20 cellular contexts compared by ENCODE assay signal in genomic region chr9:117096138-117096537, GRCh38.
DNase-seq lines count a peak whose midpoint lies in the region; ATAC-seq and TF ChIP-seq lines count a peak whose summit lies in the region.
"Had no signal": no experiment of that assay in that cellular context is flagged by ENCODE, and none has a peak within 500 bp of the region (broad histone marks: within the 10 kb centered on the region; RNA-seq: fewer than 3 reads in every experiment).

No MANE protein-coding gene starts in this region.

- H3K27ac ChIP-seq in IMR-90 (ENCODE audit: insufficient read depth, low read length) (no peak overlapping the region), mesendoderm (ENCODE audit: low read depth, low read length) (no peak overlapping the region), left ventricle myocardium inferior (replicated peaks) (no peak overlapping the region)
- H3K27ac ChIP-seq: 22Rv1; BLaER1 treated with 17β-estradiol and CSF1 and Interleukin-3, amounts not matched to agents 10 nM and 100 nM had no signal

- H3K9me1 ChIP-seq in IMR-90 (ENCODE audit: insufficient read depth, low read length) = no peaks in the 10 kb centered on the region

- H3K4me2 ChIP-seq in IMR-90 (ENCODE audit: low read depth, low read length) (no peak overlapping the region), mesendoderm (ENCODE audit: low read length) (no peak overlapping the region)
- H3K4me2 ChIP-seq: BLaER1 treated with 17β-estradiol and CSF1 and Interleukin-3, amounts not matched to agents 10 nM and 100 nM had no signal

- dilution Hi-C loops in IMR-90 (cut with HindIII; ENCODE audit: low sequenced_read_pairs, unreplicated experiment) = no loop called here

- no TSS peak for BruUV-seq in IMR-90 (replicated peaks; lab: Mats Ljungman, UMichigan)

- TF ChIP-seq CTCF in IMR-90 (conservative IDR thresholded peaks at IDR 0.05; ENCODE audit: low read depth, low read length) = no peak
- TF ChIP-seq CTCF in left ventricle myocardium inferior (IDR thresholded peaks at IDR 0.05; ENCODE audit: borderline replicate concordance) = no peak

- intact Hi-C loops in IMR-90 (cut with micrococcal nuclease) = no loop called here
- intact Hi-C loops in left ventricle myocardium inferior (cut with micrococcal nuclease) = no loop called here

- H3K56ac ChIP-seq in IMR-90 (ENCODE audit: extremely low read depth, insufficient read depth, low read length) = no peak overlapping the region
- no peak overlapping the region for H3K56ac ChIP-seq in mesendoderm (ENCODE audit: low read length)

- no CpG with 5 or more reads among the region's 1 CpG for WGBS in IMR-90 (ENCODE audit: extremely low coverage in 2 of 2, insufficient read length in 1 of 2), 2 experiments
- no CpG with 5 or more reads among the region's 1 CpG for WGBS in mesendoderm (ENCODE audit: extremely low coverage, insufficient coverage, low lambda C conversion rate)

- no peak overlapping the region for H2BK120ac ChIP-seq in IMR-90 (ENCODE audit: low read depth, low read length)
- no peak overlapping the region for H2BK120ac ChIP-seq in mesendoderm (ENCODE audit: low read depth, low read length)

- H2AFZ ChIP-seq in IMR-90 (replicated peaks; ENCODE audit: low read length, poor library complexity) = no peak overlapping the region

- no peak overlapping the region for H2BK20ac ChIP-seq in IMR-90 (ENCODE audit: low read depth, low read length)

- in situ Hi-C loops in IMR-90 (cut with MboI; ENCODE audit: low sequenced_read_pairs) = no loop called here
- in situ Hi-C loops in G401 (cut with HindIII; ENCODE audit: low sequenced_read_pairs) = no loop called here

- no peak for ATAC-seq in IMR-90 (ENCODE audit: low read depth)

- peaks cover 2% of the 10 kb centered on the region; the same call in 1 of the 2 replicates for H3K4me1 ChIP-seq in IMR-90 (ENCODE audit: control insufficient read depth, insufficient read depth, low read length)
- H3K4me1 ChIP-seq in mesendoderm (ENCODE audit: control insufficient read depth, low read depth, low read length) = peaks cover 15% of the 10 kb centered on the region
- no peaks in the 10 kb centered on the region for H3K4me1 ChIP-seq in left ventricle myocardium inferior
- H3K4me1 ChIP-seq: BLaER1 treated with 17β-estradiol and CSF1 and Interleukin-3, amounts not matched to agents 10 nM and 100 nM had no signal

- TF ChIP-seq POLR2A in IMR-90 (IDR thresholded peaks at IDR 0.05; ENCODE audit: low read depth, low read length) = no peak

- H4K8ac ChIP-seq in IMR-90 (ENCODE audit: low read depth in 2 of 2, low read length in 2 of 2) (no peak overlapping the region), mesendoderm (ENCODE audit: low read depth, low read length) (no peak overlapping the region)

- no peak overlapping the region for H4K91ac ChIP-seq in IMR-90 (ENCODE audit: insufficient read depth, low read depth, low read length)

- H3K23ac ChIP-seq in IMR-90 (ENCODE audit: low read depth, low read length) (no peak overlapping the region), mesendoderm (ENCODE audit: low read length) (no peak overlapping the region)

- H3K18ac ChIP-seq in IMR-90 (ENCODE audit: low read depth, low read length) (no peak overlapping the region), mesendoderm (ENCODE audit: low read length) (peak overlapping the region; percentile 32)

- H3K4ac ChIP-seq in IMR-90 (ENCODE audit: low read depth, low read length) (no peak overlapping the region), mesendoderm (ENCODE audit: low read depth, low read length) (no peak overlapping the region)

- H2BK5ac ChIP-seq in IMR-90 (ENCODE audit: low read depth, low read length, poor library complexity, severe bottlenecking) (no peak overlapping the region), mesendoderm (ENCODE audit: low read length) (no peak overlapping the region)

- no peaks in the 10 kb centered on the region for H3K36me3 ChIP-seq in IMR-90 (ENCODE audit: control insufficient read depth, insufficient read depth, low read length)
- no peaks in the 10 kb centered on the region for H3K36me3 ChIP-seq in mesendoderm (ENCODE audit: control insufficient read depth, insufficient read depth, low read length)
- no peaks in the 10 kb centered on the region for H3K36me3 ChIP-seq in left ventricle myocardium inferior

- POLR2A ChIA-PET in IMR-90 (lab: Charles Lee; ENCODE audit: unreplicated experiment) = no interaction called here

- H4K20me1 ChIP-seq in IMR-90 (ENCODE audit: insufficient read depth, low read length) = no peaks in the 10 kb centered on the region
- H4K20me1 ChIP-seq: BLaER1 treated with 17β-estradiol and CSF1 and Interleukin-3, amounts not matched to agents 10 nM and 100 nM had no signal

- CTCF ChIA-PET in IMR-90 (lab: Yijun Ruan, JAX) = no interaction called here

- no peak overlapping the region for H3K4me3 ChIP-seq in IMR-90 (ENCODE audit: insufficient read depth, low read depth, low read length)
- no peak overlapping the region for H3K4me3 ChIP-seq in mesendoderm (ENCODE audit: low read length)
- no peak overlapping the region for H3K4me3 ChIP-seq in left ventricle myocardium inferior
- H3K4me3 ChIP-seq: BLaER1 treated with 17β-estradiol and CSF1 and Interleukin-3, amounts not matched to agents 10 nM and 100 nM had no signal

- H2BK15ac ChIP-seq in IMR-90 (ENCODE audit: low read depth, low read length) (no peak overlapping the region), mesendoderm (replicated peaks; ENCODE audit: low read depth) (no peak overlapping the region)

- H4K5ac ChIP-seq in IMR-90 (ENCODE audit: low read depth, low read length) (no peak overlapping the region), mesendoderm (ENCODE audit: low read length) (no peak overlapping the region)

- H3K79me2 ChIP-seq in mesendoderm (ENCODE audit: control insufficient read depth, insufficient read depth, low read length) = no peaks in the 10 kb centered on the region

- H3K9ac ChIP-seq in IMR-90 (ENCODE audit: low read depth, low read length) = no peak overlapping the region
- no peak overlapping the region for H3K9ac ChIP-seq in mesendoderm (ENCODE audit: low read length)
- H3K9ac ChIP-seq: BLaER1 treated with 17β-estradiol and CSF1 and Interleukin-3, amounts not matched to agents 10 nM and 100 nM had no signal

- H2AK5ac ChIP-seq in IMR-90 (ENCODE audit: low read depth, low read length) (no peak overlapping the region), mesendoderm (ENCODE audit: low read length) (no peak overlapping the region)

- DNase-seq in NCI-H82 (lab: John Stamatoyannopoulos, UW) = peak; percentile 13
- no peak for DNase-seq in NCI-H82 treated with DMSO at 0.1 percent for 48 hours (lab: John Stamatoyannopoulos, UW; ENCODE audit: unreplicated experiment)
- DNase-seq in IMR-90 = no peak
- DNase-seq in mesendoderm = peak; percentile 56
- no peak for DNase-seq in G401 (ENCODE audit: low spot score)
- no peak for DNase-seq in left ventricle myocardium inferior
- DNase-seq: ACHN; AML-193; BE2C; CD4-positive, alpha-beta T cell; CD8-positive, alpha-beta memory T cell; DMS 273 treated with DMSO at 0.1 percent for 48 hours; DMS79; EL; GF-D8; GOT3; H7; HCEC 1CT had no signal

- H3K9me3 ChIP-seq in IMR-90 (ENCODE audit: control insufficient read depth, insufficient read depth, low read length) (no peaks in the 10 kb centered on the region), left ventricle myocardium inferior (replicated peaks) (no peaks in the 10 kb centered on the region)
- H3K9me3 ChIP-seq: BE2C; BLaER1 treated with 17β-estradiol and CSF1 and Interleukin-3, amounts not matched to agents 10 nM and 100 nM had no signal

- no peak for TF ChIP-seq RAD21 in IMR-90 (IDR thresholded peaks at IDR 0.05; ENCODE audit: low read length)

- H3K27me3 ChIP-seq in IMR-90 (ENCODE audit: control insufficient read depth, insufficient read depth, low read length) (no peaks in the 10 kb centered on the region), mesendoderm (ENCODE audit: insufficient read depth, low read length, poor library complexity) (no peaks in the 10 kb centered on the region), left ventricle myocardium inferior (ENCODE audit: low read depth) (no peaks in the 10 kb centered on the region)
- H3K27me3 ChIP-seq: BE2C; BLaER1 treated with 17β-estradiol and CSF1 and Interleukin-3, amounts not matched to agents 10 nM and 100 nM had no signal

- H2AK9ac ChIP-seq in IMR-90 (replicated peaks; ENCODE audit: low read depth, low read length, poor library complexity) = no peak overlapping the region

- H3K79me1 ChIP-seq in IMR-90 (ENCODE audit: low read depth in 1 of 2, low read length in 2 of 2) (no peaks in the 10 kb centered on the region), mesendoderm (ENCODE audit: low read length) (no peaks in the 10 kb centered on the region)

- H3K14ac ChIP-seq in IMR-90 (replicated peaks; ENCODE audit: low read depth, low read length) = no peak overlapping the region

TF ChIP-seq in IMR-90, 13 proteins besides CTCF, POLR2A, EP300 and RAD21:
- TF ChIP-seq BHLHE40 (IDR thresholded peaks at IDR 0.05; ENCODE audit: low read depth, low read length) (no peak), NFE2L2 (IDR thresholded peaks at IDR 0.05; ENCODE audit: low read depth, low read length) (peak; percentile 69)

Comparison
In these comparisons a context has a peak if more than half of its experiments do, and no peak if none do; other contexts are left out.
1. DNase-seq: peak in NCI-H82 (single experiment) and mesendoderm (single experiment); none in NCI-H82 treated with DMSO at 0.1 percent for 48 hours (single experiment), IMR-90 (single experiment), G401 (single experiment) and left ventricle myocardium inferior (single experiment).